Comparison of ENCODE assay signal across 17 cellular contexts in genomic region chr6:17352302-17352701, GRCh38. TPM values are rescaled to one million over a fixed set of nuclear protein-coding genes. Genes with fewer than 3 reads are reported as not detected.
"Had no signal": no experiment of that assay in that cellular context is flagged by ENCODE, and none has a peak within 500 bp of the region (broad histone marks: within the 10 kb centered on the region; RNA-seq: fewer than 3 reads in every experiment).

No MANE protein-coding gene starts in this region.

- H3K4me1 ChIP-seq: breast epithelium, left ventricle myocardium inferior had no signal

- H3K36me3 ChIP-seq: breast epithelium, esophagus muscularis mucosa, left ventricle myocardium inferior had no signal

- H3K27ac ChIP-seq: breast epithelium, dorsolateral prefrontal cortex, esophagus muscularis mucosa, left ventricle myocardium inferior, psoas muscle had no signal

- H3K4me3 ChIP-seq: breast epithelium, dorsolateral prefrontal cortex, esophagus muscularis mucosa, left ventricle myocardium inferior, psoas muscle had no signal

- ATAC-seq: activated naive CD4-positive, alpha-beta T cell treated with anti-CD3 and anti-CD28 coated beads, Interleukin-2, amount 50 U/mL, for 72 hours; psoas muscle; sciatic nerve had no signal

- H3K9me3 ChIP-seq: breast epithelium, esophagus muscularis mucosa, left ventricle myocardium inferior, psoas muscle had no signal

- H3K27me3 ChIP-seq: breast epithelium, dorsolateral prefrontal cortex, esophagus muscularis mucosa had no signal

- DNase-seq: activated CD4-positive, alpha-beta T cell treated with anti-CD3 and anti-CD28 coated beads, Interleukin-2, amount 10 ng/mL, durations not matched to agents 7 days and 5 days; activated CD4-positive, CD25-positive, alpha-beta regulatory T cell; activated CD8-positive, alpha-beta memory T cell treated with anti-CD3 and anti-CD28 coated beads for 24 hours; activated T-cell treated with anti-CD3 and anti-CD28 coated beads for 4 hours; dorsolateral prefrontal cortex; foreskin fibroblast; head of caudate nucleus; left ventricle myocardium inferior; mesendoderm; occipital lobe; psoas muscle; stimulated activated CD4-positive, alpha-beta T cell treated with anti-CD3 and anti-CD28 coated beads, Interleukin-12 subunit alpha, Interleukin-12 subunit beta, amount 100 ng/mL, for 4 hours; stimulated activated naive CD4-positive, alpha-beta T cell had no signal

RNA-seq across cellular contexts. Expression of gene CAP2, which starts 41.1 kb away (rescaled TPM):
- total RNA-seq: activated CD4-positive, alpha-beta T cell treated with anti-CD3 and anti-CD28 coated beads, Interleukin-2, amount 10 ng/mL, durations not matched to agents 7 days and 5 days; activated naive CD4-positive, alpha-beta T cell treated with anti-CD3 and anti-CD28 coated beads, Interleukin-2, amount 50 U/mL, for 72 hours had no signal
